ENCODE assay signal across 14 cellular contexts in the genomic region with DNA sequence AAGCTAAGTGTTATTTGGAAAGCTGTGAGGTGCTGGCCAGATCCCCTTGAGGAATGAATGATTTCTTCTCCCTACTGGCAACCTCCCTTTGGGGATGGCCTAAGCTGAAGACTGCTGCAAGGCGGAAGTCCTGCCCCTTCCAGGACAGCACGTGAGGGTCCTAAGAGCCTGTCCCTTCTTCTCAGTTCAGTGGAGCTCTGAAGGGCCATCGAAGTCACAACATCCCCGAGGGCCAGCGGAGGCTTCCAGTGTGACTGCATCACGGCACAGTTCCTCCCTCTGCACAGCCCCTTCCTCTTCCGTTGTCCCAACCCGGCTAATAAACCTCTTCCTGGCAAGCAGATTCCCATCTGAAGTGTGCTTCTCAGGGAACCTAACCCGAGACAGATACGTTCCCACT. TPM values are rescaled to one million over a fixed set of nuclear protein-coding genes. Genes with fewer than 3 reads are reported as not detected.
A peak's percentile ranks its signal among the peaks of the same experiment; 100 is the strongest.
DNase-seq lines count a peak whose midpoint lies in the region; ATAC-seq and TF ChIP-seq lines count a peak whose summit lies in the region.
"Had no signal": no experiment of that assay in that cellular context is flagged by ENCODE, and none has a peak within 500 bp of the region (broad histone marks: within the 10 kb centered on the region; RNA-seq: fewer than 3 reads in every experiment).

No MANE protein-coding gene starts in this region.

- H4K8ac ChIP-seq in IMR-90 (ENCODE audit: low read depth in 2 of 2, low read length in 2 of 2) = no peak overlapping the region

- dilution Hi-C loops in IMR-90 (cut with HindIII; ENCODE audit: low sequenced_read_pairs, unreplicated experiment) = no loop called here

- H3K4me1 Mint-ChIP-seq in endothelial cell (ENCODE audit: unreplicated experiment) (peaks cover 4% of the 10 kb centered on the region), nephron progenitor cell (peaks cover 12% of the 10 kb centered on the region), type B pancreatic cell (ENCODE audit: unreplicated experiment) (no peaks in the 10 kb centered on the region)
- H3K4me1 Mint-ChIP-seq: CD4-positive, alpha-beta memory T cell had no signal

- no peak overlapping the region for H3K18ac ChIP-seq in IMR-90 (ENCODE audit: low read depth, low read length)

- WGBS in IMR-90 (ENCODE audit: extremely low coverage in 2 of 2, insufficient read length in 1 of 2), 2 experiments = 86% methylated on average over 7 of the region's 10 CpGs; no CpG with 5 or more reads in 1 of the 2 experiments

- H3K79me1 ChIP-seq in IMR-90 (ENCODE audit: low read depth in 1 of 2, low read length in 2 of 2) = no peaks in the 10 kb centered on the region; a peak in 1 of 4 replicates

- H2BK15ac ChIP-seq in IMR-90 (ENCODE audit: low read depth, low read length) = no peak overlapping the region

- BruUV-seq in IMR-90 (replicated peaks; lab: Mats Ljungman, UMichigan) = no TSS peak

- H3K4me1 ChIP-seq in IMR-90 (ENCODE audit: control insufficient read depth, insufficient read depth, low read length) = no peaks in the 10 kb centered on the region
- H3K4me1 ChIP-seq in uterus = no peaks in the 10 kb centered on the region
- H3K4me1 ChIP-seq: A549 had no signal

- H4K20me1 ChIP-seq in IMR-90 (ENCODE audit: insufficient read depth, low read length) = no peaks in the 10 kb centered on the region

- H2AK9ac ChIP-seq in IMR-90 (replicated peaks; ENCODE audit: low read depth, low read length, poor library complexity) = peak overlapping the region; percentile 76

- TF ChIP-seq POLR2A in IMR-90 (IDR thresholded peaks at IDR 0.05; ENCODE audit: low read depth, low read length) (no peak), uterus (IDR thresholded peaks at IDR 0.05) (no peak)

- H3K27me3 ChIP-seq in IMR-90 (ENCODE audit: control insufficient read depth, insufficient read depth, low read length) (no peaks in the 10 kb centered on the region), uterus (no peaks in the 10 kb centered on the region)
- H3K27me3 ChIP-seq: BE2C had no signal

- H3K4ac ChIP-seq in IMR-90 (ENCODE audit: low read depth, low read length) = no peak overlapping the region

- H3K36me3 Mint-ChIP-seq in endothelial cell (ENCODE audit: low read depth, unreplicated experiment) (peaks cover 15% of the 10 kb centered on the region), nephron progenitor cell (ENCODE audit: low read depth) (peaks cover 10% of the 10 kb centered on the region), type B pancreatic cell (peaks cover 10% of the 10 kb centered on the region)

- H3K56ac ChIP-seq in IMR-90 (ENCODE audit: extremely low read depth, insufficient read depth, low read length) = no peak overlapping the region

- no peak overlapping the region for H3K9ac ChIP-seq in IMR-90 (ENCODE audit: low read depth, low read length)
- H3K9ac ChIP-seq: GM23248 had no signal

- no peak overlapping the region for H2AK5ac ChIP-seq in IMR-90 (ENCODE audit: low read depth, low read length)

- H3K23ac ChIP-seq in IMR-90 (ENCODE audit: low read depth, low read length) = no peak overlapping the region

- no peak overlapping the region for H3K27ac ChIP-seq in IMR-90 (ENCODE audit: insufficient read depth, low read length)
- H3K27ac ChIP-seq in uterus = no peak overlapping the region
- H3K27ac ChIP-seq: A549, C4-2B, GM23248 had no signal

- H2BK5ac ChIP-seq in IMR-90 (ENCODE audit: low read depth, low read length, poor library complexity, severe bottlenecking) = no peak overlapping the region

- intact Hi-C loops in IMR-90 (cut with micrococcal nuclease) (no loop called here), uterus (cut with DNase I; ENCODE audit: low total_unique reads) (no loop called here)

- H4K5ac ChIP-seq in IMR-90 (ENCODE audit: low read depth, low read length) = no peak overlapping the region

- no peak overlapping the region for H4K91ac ChIP-seq in IMR-90 (ENCODE audit: insufficient read depth, low read depth, low read length)

- H2BK120ac ChIP-seq in IMR-90 (ENCODE audit: low read depth, low read length) = no peak overlapping the region

- no peak overlapping the region for H3K4me3 Mint-ChIP-seq in endothelial cell (ENCODE audit: unreplicated experiment)
- H3K4me3 Mint-ChIP-seq in nephron progenitor cell = no peak overlapping the region
- H3K4me3 Mint-ChIP-seq in type B pancreatic cell = no peak overlapping the region
- H3K4me3 Mint-ChIP-seq: CD4-positive, alpha-beta memory T cell had no signal

- no peaks in the 10 kb centered on the region for H3K9me3 ChIP-seq in IMR-90 (ENCODE audit: control insufficient read depth, insufficient read depth, low read length)
- H3K9me3 ChIP-seq in uterus = no peaks in the 10 kb centered on the region
- H3K9me3 ChIP-seq: A549, BE2C had no signal

- no peaks in the 10 kb centered on the region for H3K27me3 Mint-ChIP-seq in endothelial cell (ENCODE audit: unreplicated experiment)
- peaks cover 4% of the 10 kb centered on the region for H3K27me3 Mint-ChIP-seq in nephron progenitor cell (ENCODE audit: low read depth, poor library complexity)
- H3K27me3 Mint-ChIP-seq in type B pancreatic cell = no peaks in the 10 kb centered on the region
- H3K27me3 Mint-ChIP-seq: CD4-positive, alpha-beta memory T cell had no signal

- H2AFZ ChIP-seq in IMR-90 (replicated peaks; ENCODE audit: low read length, poor library complexity) = no peak overlapping the region
- H2AFZ ChIP-seq: GM23248 had no signal

- no peak overlapping the region for H3K14ac ChIP-seq in IMR-90 (replicated peaks; ENCODE audit: low read depth, low read length)

- in situ Hi-C loops in IMR-90 (cut with MboI; ENCODE audit: low sequenced_read_pairs) = no loop called here

- no peak for TF ChIP-seq RAD21 in IMR-90 (IDR thresholded peaks at IDR 0.05; ENCODE audit: low read length)

- no peak for ATAC-seq in IMR-90 (ENCODE audit: low read depth)
- ATAC-seq: A549, GM12878 had no signal

- 0 out of 2 replicates have a peak, but pooled peaks cover 8% of the 10 kb centered on the region for H3K9me1 ChIP-seq in IMR-90 (ENCODE audit: insufficient read depth, low read length)

- H3K27ac Mint-ChIP-seq in endothelial cell (ENCODE audit: unreplicated experiment) = peak overlapping the region; percentile 48
- H3K27ac Mint-ChIP-seq in nephron progenitor cell = peak overlapping the region; percentile 26
- H3K27ac Mint-ChIP-seq in type B pancreatic cell = peak overlapping the region; percentile 8
- H3K27ac Mint-ChIP-seq: CD4-positive, alpha-beta memory T cell had no signal

- H3K4me2 ChIP-seq in IMR-90 (ENCODE audit: low read depth, low read length) = no peak overlapping the region
- H3K4me2 ChIP-seq: A549 had no signal

- H3K9me3 Mint-ChIP-seq in endothelial cell (ENCODE audit: unreplicated experiment) (no peaks in the 10 kb centered on the region), nephron progenitor cell (no peaks in the 10 kb centered on the region), type B pancreatic cell (no peaks in the 10 kb centered on the region)
- H3K9me3 Mint-ChIP-seq: CD4-positive, alpha-beta memory T cell had no signal

- H3K4me3 ChIP-seq in IMR-90 (ENCODE audit: insufficient read depth, low read depth, low read length) (no peak overlapping the region), uterus (no peak overlapping the region)
- H3K4me3 ChIP-seq: A549, GM12878, GM23248 had no signal

- H3K36me3 ChIP-seq in IMR-90 (ENCODE audit: control insufficient read depth, insufficient read depth, low read length) (peaks cover 3% of the 10 kb centered on the region; the same call in 1 of the 2 replicates), uterus (no peaks in the 10 kb centered on the region)
- H3K36me3 ChIP-seq: BE2C had no signal

- TF ChIP-seq CTCF in IMR-90 (conservative IDR thresholded peaks at IDR 0.05; ENCODE audit: low read depth, low read length) (no peak), endothelial cell (IDR thresholded peaks at IDR 0.05; ENCODE audit: unreplicated experiment) (no peak), nephron progenitor cell (IDR thresholded peaks at IDR 0.05) (no peak), type B pancreatic cell (conservative IDR thresholded peaks at IDR 0.05) (no peak), uterus (IDR thresholded peaks at IDR 0.05) (no peak)

- POLR2A ChIA-PET in IMR-90 (lab: Charles Lee; ENCODE audit: unreplicated experiment) = no interaction called here

- H2BK20ac ChIP-seq in IMR-90 (ENCODE audit: low read depth, low read length) = no peak overlapping the region

- CTCF ChIA-PET in IMR-90 (lab: Yijun Ruan, JAX) = no interaction called here

- DNase-seq in IMR-90 = no peak
- DNase-seq in endothelial cell (ENCODE audit: low spot score) = no peak
- no peak for DNase-seq in nephron progenitor cell
- DNase-seq in type B pancreatic cell (ENCODE audit: extremely low spot score, unreplicated experiment) = no peak
- DNase-seq in stimulated activated CD4-positive, alpha-beta T cell treated with anti-CD3 and anti-CD28 coated beads, Interleukin-4, amount 100 ng/mL, for 1 hour = no peak
- no peak for DNase-seq in uterus
- DNase-seq in SHP77 (lab: John Stamatoyannopoulos, UW) = no peak
- DNase-seq: BE2C; CD4-positive, alpha-beta memory T cell; DMS79; GM23248 had no signal

TF ChIP-seq in IMR-90, 13 proteins besides CTCF, POLR2A, EP300 and RAD21 (continues in another document):
- TF ChIP-seq RFX5 (IDR thresholded peaks at IDR 0.05; ENCODE audit: low read depth, low read length) (no peak), CEBPB (IDR thresholded peaks at IDR 0.05; ENCODE audit: low read depth, low read length) (no peak), BHLHE40 (IDR thresholded peaks at IDR 0.05; ENCODE audit: low read depth, low read length) (no peak), MXI1 (IDR thresholded peaks at IDR 0.05; ENCODE audit: borderline replicate concordance, low read depth, low read length) (no peak), RCOR1 (IDR thresholded peaks at IDR 0.05; ENCODE audit: insufficient replicate concordance, low read length) (no peak), SMC3 (IDR thresholded peaks at IDR 0.05; ENCODE audit: low read depth, low read length) (no peak)
- TF ChIP-seq, protein P1, sequence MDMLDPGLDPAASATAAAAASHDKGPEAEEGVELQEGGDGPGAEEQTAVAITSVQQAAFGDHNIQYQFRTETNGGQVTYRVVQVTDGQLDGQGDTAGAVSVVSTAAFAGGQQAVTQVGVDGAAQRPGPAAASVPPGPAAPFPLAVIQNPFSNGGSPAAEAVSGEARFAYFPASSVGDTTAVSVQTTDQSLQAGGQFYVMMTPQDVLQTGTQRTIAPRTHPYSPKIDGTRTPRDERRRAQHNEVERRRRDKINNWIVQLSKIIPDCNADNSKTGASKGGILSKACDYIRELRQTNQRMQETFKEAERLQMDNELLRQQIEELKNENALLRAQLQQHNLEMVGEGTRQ (IDR thresholded peaks at IDR 0.05; ENCODE audit: low read depth, low read length) = no peak

RNA-seq across cellular contexts. Expression of a gene that starts 43.7 kb away (rescaled TPM):
- total RNA-seq in IMR-90 (2012; rRNA removed) = 0.36 and 0.56 TPM in 2 replicates
- 0.56 and 0.63 TPM in 2 replicates for polyA plus RNA-seq in IMR-90 (2012; rRNA removed)
- polyA plus RNA-seq in IMR-90 (2012; cell fraction: cytosol; rRNA removed) = 0.19 and 0.23 TPM in 2 replicates
- polyA plus RNA-seq in IMR-90 (2012; cell fraction: nucleus; rRNA removed; ENCODE audit: low replicate concordance) = 0.23 and 1.3 TPM in 2 replicates
- 1.9 TPM for total RNA-seq in endothelial cell (ENCODE audit: unreplicated experiment)
- total RNA-seq in type B pancreatic cell (ENCODE audit: low replicate concordance) = 1.4 and 2.6 TPM in 2 replicates
- total RNA-seq in uterus = under 1 TPM in 2 of 4 donors, not detected in 2; 0.41 to 0.58 TPM
